8 cellular contexts compared by ENCODE assay signal in the genomic region with DNA sequence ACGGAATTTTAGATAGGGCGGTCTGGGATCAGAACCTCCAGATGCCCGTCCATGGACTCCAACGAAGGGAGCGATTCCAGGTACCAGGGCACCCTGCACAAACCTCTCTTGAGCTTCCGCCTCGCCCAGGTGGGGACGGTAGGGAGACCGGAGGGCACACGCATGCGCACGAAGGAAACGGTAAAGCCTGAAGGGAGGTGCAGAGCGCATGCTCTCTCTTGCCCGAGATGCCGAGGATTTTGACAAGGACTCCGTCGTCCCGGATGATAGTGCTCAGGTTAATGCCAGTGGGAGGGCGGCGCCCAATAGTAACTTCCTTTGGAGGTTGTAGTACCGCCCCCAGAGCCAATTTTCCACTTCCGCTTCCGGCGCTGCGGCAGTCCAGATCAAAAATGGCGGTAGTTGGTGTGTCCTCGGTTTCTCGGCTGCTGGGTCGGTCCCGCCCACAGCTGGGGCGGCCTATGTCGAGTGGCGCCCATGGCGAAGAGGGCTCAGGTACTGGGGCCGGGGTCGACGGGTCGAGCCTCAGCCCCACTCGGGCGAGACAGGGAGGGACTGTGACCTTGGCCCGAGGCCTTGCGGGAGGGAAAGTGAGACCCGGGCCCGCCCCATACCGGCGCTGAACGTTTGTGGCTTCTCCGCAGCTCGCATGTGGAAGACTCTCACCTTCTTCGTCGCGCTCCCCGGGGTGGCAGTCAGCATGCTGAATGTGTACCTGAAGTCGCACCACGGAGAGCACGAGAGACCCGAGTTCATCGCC.
DNase-seq lines count a peak whose midpoint lies in the region; FAIRE-seq and TF ChIP-seq lines count a peak whose summit lies in the region.

A gene (plus strand): TSS at position 379 of the 760 bp plus-strand sequence. CDS start 14 bp downstream, at position 393.

- peaks cover 22% of the 10 kb centered on the region for H3K36me3 Mint-ChIP-seq in nephron (ENCODE audit: low read depth)
- H3K36me3 Mint-ChIP-seq in stimulated activated naive CD8-positive, alpha-beta T cell treated with anti-CD3 and anti-CD28 coated beads, Interleukin-15, Interleukin-2, amounts not matched to agents 100 ng/mL and 50 ng/mL, for 24 hours (ENCODE audit: low read depth), result peaks cover 32% of the 10 kb centered on the region

- H3K27me3 Mint-ChIP-seq in nephron (ENCODE audit: low read depth), result no peaks in the 10 kb centered on the region
- H3K27me3 Mint-ChIP-seq in stimulated activated naive CD8-positive, alpha-beta T cell treated with anti-CD3 and anti-CD28 coated beads, Interleukin-15, Interleukin-2, amounts not matched to agents 100 ng/mL and 50 ng/mL, for 24 hours, result no peaks in the 10 kb centered on the region

- DNase-seq in H54 (ENCODE audit: insufficient read length, low spot score) (peak; percentile 94), fibroblast of pulmonary artery (ENCODE audit: low read depth) (peak; percentile 98)
- peak; percentile 97 for DNase-seq in activated T-helper 9 cell treated with anti-CD3 and anti-CD28 coated beads, Interleukin-2, amount 50 U/mL, for 16 hours (ENCODE audit: low read depth)

- peaks cover 17% of the 10 kb centered on the region for H3K4me1 Mint-ChIP-seq in nephron
- peaks cover 36% of the 10 kb centered on the region for H3K4me1 Mint-ChIP-seq in stimulated activated naive CD8-positive, alpha-beta T cell treated with anti-CD3 and anti-CD28 coated beads, Interleukin-15, Interleukin-2, amounts not matched to agents 100 ng/mL and 50 ng/mL, for 24 hours (ENCODE audit: low read depth)

- peaks cover 10% of the 10 kb centered on the region for H3K36me3 ChIP-seq in ES-I3 (ENCODE audit: insufficient read depth, low read length)
- H3K36me3 ChIP-seq in Loucy (ENCODE audit: insufficient read depth, low read length), result peaks cover 9% of the 10 kb centered on the region; the same call in 1 of the 2 replicates

- peaks cover 39% of the 10 kb centered on the region for H3K79me2 ChIP-seq in Loucy (ENCODE audit: insufficient read depth, low read length)

- TF ChIP-seq POLR2A in H54 (IDR thresholded peaks at IDR 0.05; ENCODE audit: low read depth, low read length) (peak; percentile 50), Raji (IDR thresholded peaks at IDR 0.05; ENCODE audit: insufficient read depth, low read depth, low read length) (peak; percentile 94)

- H3K4me3 Mint-ChIP-seq in nephron, result peak within 1 kb of the TSS; percentile 94 to 99 (median 97)
- H3K4me3 Mint-ChIP-seq in stimulated activated naive CD8-positive, alpha-beta T cell treated with anti-CD3 and anti-CD28 coated beads, Interleukin-15, Interleukin-2, amounts not matched to agents 100 ng/mL and 50 ng/mL, for 24 hours, result peak within 1 kb of the TSS; percentile 95

- H3K9me3 ChIP-seq in ES-I3 (ENCODE audit: control insufficient read depth, insufficient read depth, low read length) (no peaks in the 10 kb centered on the region), Loucy (ENCODE audit: insufficient read depth, low read depth, low read length) (no peaks in the 10 kb centered on the region)

- H4K20me1 ChIP-seq in Loucy (ENCODE audit: insufficient read depth, low read length, poor library complexity, severe bottlenecking), result peaks cover 26% of the 10 kb centered on the region

- no peak; the same call in 1 of the 2 replicates for TF ChIP-seq CTCF in Loucy (conservative IDR thresholded peaks at IDR 0.05; ENCODE audit: low read length)
- no peak for TF ChIP-seq CTCF in fibroblast of pulmonary artery (IDR thresholded peaks at IDR 0.05; ENCODE audit: low read length, missing control alignments)
- TF ChIP-seq CTCF in nephron (IDR thresholded peaks at IDR 0.05; ENCODE audit: unreplicated experiment in 3 of 3), result no peak

- no peaks in the 10 kb centered on the region for H3K27me3 ChIP-seq in Loucy (ENCODE audit: insufficient read depth, low read length, poor library complexity, severe bottlenecking)

- peak; percentile 94 for FAIRE-seq in H54 (lab: Jason Lieb, UNC)

- H3K4me1 ChIP-seq in ES-I3 (ENCODE audit: insufficient read depth, low read length) (peaks cover 3% of the 10 kb centered on the region; the same call in 1 of the 2 replicates), Loucy (ENCODE audit: insufficient read depth, low read length, poor library complexity, severe bottlenecking) (peaks cover 16% of the 10 kb centered on the region)

- H3K27ac Mint-ChIP-seq in nephron, result peak within 1 kb of the TSS; percentile 63 to 73 (median 67)
- H3K27ac Mint-ChIP-seq in stimulated activated naive CD8-positive, alpha-beta T cell treated with anti-CD3 and anti-CD28 coated beads, Interleukin-15, Interleukin-2, amounts not matched to agents 100 ng/mL and 50 ng/mL, for 24 hours, result peak within 1 kb of the TSS; percentile 96

- H3F3A ChIP-seq in Loucy (ENCODE audit: low read depth), result no peaks in the 10 kb centered on the region

- H3K4me3 ChIP-seq in Loucy (ENCODE audit: low read length, poor library complexity, severe bottlenecking) (peak within 1 kb of the TSS; percentile 87), fibroblast of pulmonary artery (replicated peaks; ENCODE audit: low read depth, low read length) (peak within 1 kb of the TSS; percentile 86)

- H2AFZ ChIP-seq in Loucy (ENCODE audit: low read length), result peak within 1 kb of the TSS; percentile 98

- H3K4me2 ChIP-seq in Loucy (ENCODE audit: low read depth, low read length, poor library complexity, severe bottlenecking), result peak within 1 kb of the TSS; percentile 99

- H3K9me3 Mint-ChIP-seq in nephron, result no peaks in the 10 kb centered on the region
- H3K9me3 Mint-ChIP-seq in stimulated activated naive CD8-positive, alpha-beta T cell treated with anti-CD3 and anti-CD28 coated beads, Interleukin-15, Interleukin-2, amounts not matched to agents 100 ng/mL and 50 ng/mL, for 24 hours, result no peaks in the 10 kb centered on the region

- H3K9ac ChIP-seq in ES-I3 (ENCODE audit: low read depth, low read length) (peak within 1 kb of the TSS; percentile 72), Loucy (ENCODE audit: low read depth, low read length, poor library complexity, severe bottlenecking) (peak within 1 kb of the TSS; percentile 82)

- H3K9me2 ChIP-seq in Loucy (replicated peaks; ENCODE audit: low read depth, low read length), result no peaks in the 10 kb centered on the region

Comparison
In these comparisons a context has a peak if more than half of its experiments do, and no peak if none do; other contexts are left out.
1. Peak in every context shown above with its lines: DNase-seq and H3K4me3 ChIP-seq.